Comparison of ENCODE assay signal across 1 cellular context in genomic region chr19:5800361-5801270, GRCh38.
TF ChIP-seq lines count a peak whose summit lies in the region.

No MANE protein-coding gene starts in this region.

TF ChIP-seq in IMR-90, 13 proteins besides CTCF, POLR2A, EP300 and RAD21:
- TF ChIP-seq, protein P1, sequence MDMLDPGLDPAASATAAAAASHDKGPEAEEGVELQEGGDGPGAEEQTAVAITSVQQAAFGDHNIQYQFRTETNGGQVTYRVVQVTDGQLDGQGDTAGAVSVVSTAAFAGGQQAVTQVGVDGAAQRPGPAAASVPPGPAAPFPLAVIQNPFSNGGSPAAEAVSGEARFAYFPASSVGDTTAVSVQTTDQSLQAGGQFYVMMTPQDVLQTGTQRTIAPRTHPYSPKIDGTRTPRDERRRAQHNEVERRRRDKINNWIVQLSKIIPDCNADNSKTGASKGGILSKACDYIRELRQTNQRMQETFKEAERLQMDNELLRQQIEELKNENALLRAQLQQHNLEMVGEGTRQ (IDR thresholded peaks at IDR 0.05; ENCODE audit: low read depth, low read length), result no peak
- no peak for TF ChIP-seq SMC3 (IDR thresholded peaks at IDR 0.05; ENCODE audit: low read depth, low read length)
